In the genomic region with DNA sequence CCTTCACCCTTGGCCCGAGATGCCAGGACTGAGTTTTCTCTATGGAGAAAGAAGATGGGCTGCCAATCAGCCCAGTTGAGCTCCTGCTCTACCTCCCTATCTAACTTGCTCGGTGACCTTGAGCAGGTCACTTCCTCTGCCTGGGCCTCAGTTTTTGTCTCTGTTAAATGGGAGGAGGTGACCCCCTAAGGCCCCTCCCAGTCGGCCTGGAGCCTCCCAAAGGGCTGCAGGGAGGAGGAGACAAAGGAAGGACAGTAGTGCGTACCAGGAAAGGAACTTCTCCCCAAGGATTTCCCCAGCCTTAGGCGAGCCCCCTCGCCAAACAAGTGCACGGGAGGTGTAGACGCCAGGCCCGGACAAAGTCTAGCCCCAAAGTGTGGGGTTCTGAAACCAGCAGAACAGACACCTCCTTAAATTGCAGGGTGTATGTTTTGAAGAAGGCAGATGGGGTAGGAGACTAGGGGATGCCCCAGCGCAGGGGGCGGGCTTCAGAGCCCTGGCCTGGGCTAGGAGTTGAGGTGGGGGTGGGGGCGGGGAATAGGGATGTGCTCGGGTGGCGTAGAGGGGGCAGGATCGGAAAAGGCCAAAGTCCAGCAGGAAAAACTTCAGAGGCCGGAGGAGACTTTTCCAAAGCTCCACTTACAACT, we compare ENCODE assay signal across 8 cellular contexts. TPM values are rescaled to one million over a fixed set of nuclear protein-coding genes. Genes with fewer than 3 reads are reported as not detected.
A peak's percentile ranks its signal among the peaks of the same experiment; 100 is the strongest.
DNase-seq lines count a peak whose midpoint lies in the region; ATAC-seq and TF ChIP-seq lines count a peak whose summit lies in the region.

No MANE protein-coding gene starts in this region.

- ATAC-seq in HG02763 (IDR thresholded peaks at IDR 0.05; ENCODE audit: unreplicated experiment), result no peak

- TF ChIP-seq POLR2A in lower leg skin (IDR thresholded peaks at IDR 0.05) (no peak), testis (IDR thresholded peaks at IDR 0.05) (no peak)

- H3K27ac Mint-ChIP-seq in activated CD4-positive, alpha-beta T cell treated with anti-CD3 and anti-CD28 coated beads, Interleukin-2, amount 10 ng/mL, durations not matched to agents 7 days and 5 days, result peak overlapping the region; percentile 19

- H3K4me3 Mint-ChIP-seq in activated CD4-positive, alpha-beta T cell treated with anti-CD3 and anti-CD28 coated beads, Interleukin-2, amount 10 ng/mL, durations not matched to agents 7 days and 5 days, result peak overlapping the region; percentile 61

- H3K4me3 ChIP-seq in lower leg skin (ENCODE audit: low read depth, poor library complexity, severe bottlenecking), result peak overlapping the region; percentile 54
- peak overlapping the region; percentile 88 to 90 for H3K4me3 ChIP-seq in testis

- no peaks in the 10 kb centered on the region for H3K9me3 Mint-ChIP-seq in activated CD4-positive, alpha-beta T cell treated with anti-CD3 and anti-CD28 coated beads, Interleukin-2, amount 10 ng/mL, durations not matched to agents 7 days and 5 days

- H3K36me3 ChIP-seq in testis (ENCODE audit: low read depth, missing control alignments), result no peaks in the 10 kb centered on the region

- H3K27me3 Mint-ChIP-seq in activated CD4-positive, alpha-beta T cell treated with anti-CD3 and anti-CD28 coated beads, Interleukin-2, amount 10 ng/mL, durations not matched to agents 7 days and 5 days, result peaks cover 26% of the 10 kb centered on the region

- peak overlapping the region; percentile 96 for H3K27ac ChIP-seq in angular gyrus (ENCODE audit: low read depth, low read length)
- peak overlapping the region; percentile 97 to 98 for H3K27ac ChIP-seq in testis

- POLR2A ChIA-PET in activated CD4-positive, alpha-beta T cell treated with anti-CD3 and anti-CD28 coated beads, Interleukin-2, amount 10 ng/mL, durations not matched to agents 7 days and 5 days (lab: Charles Lee), result interaction anchor here (1.6 kb wide), 1 partner anchor 165 kb away, joined by 3 read pairs; no protein-coding TSS in a partner anchor

- no peak for TF ChIP-seq CTCF in lower leg skin (IDR thresholded peaks at IDR 0.05)
- no peak for TF ChIP-seq CTCF in testis (IDR thresholded peaks at IDR 0.05)

- H3K4me1 ChIP-seq in testis, result peaks cover 17% of the 10 kb centered on the region

- WGBS in lower leg skin, 2 donors, result 32 to 33% methylated on average over 15 to 16 of the region's 16 CpGs
- WGBS in testis, 2 donors, result 32 to 39% methylated on average over 15 of the region's 16 CpGs

- intact Hi-C loops in lower leg skin (cut with DNase I; ENCODE audit: low total_unique reads), result no loop called here
- intact Hi-C loops in testis (cut with DNase I; ENCODE audit: low total_unique reads), result no loop called here

- CTCF ChIA-PET in activated CD4-positive, alpha-beta T cell treated with anti-CD3 and anti-CD28 coated beads, Interleukin-2, amount 10 ng/mL, durations not matched to agents 7 days and 5 days (lab: Charles Lee), result interaction anchor here (0.6 to 1.3 kb wide), 3 partner anchors 8 to 280 kb away, joined by 3 to 4 read pairs (median 3); a partner anchor contains a TSS

- no peak for DNase-seq in activated CD4-positive, alpha-beta T cell treated with anti-CD3 and anti-CD28 coated beads, Interleukin-2, amount 10 ng/mL, durations not matched to agents 7 days and 5 days
- DNase-seq in activated CD4-positive, alpha-beta T cell treated with anti-CD3 and anti-CD28 coated beads for 4 hours, result no peak
- no peak for DNase-seq in lower leg skin (ENCODE audit: low spot score in 2 of 2)
- DNase-seq in testis, result no peak
- no peak for DNase-seq in SHP77 (lab: John Stamatoyannopoulos, UW)
- DNase-seq in cerebellar cortex (ENCODE audit: low spot score), result no peak

- no peaks in the 10 kb centered on the region for H3K27me3 ChIP-seq in testis

- no peaks in the 10 kb centered on the region for H3K9me3 ChIP-seq in testis

- H3K4me1 Mint-ChIP-seq in activated CD4-positive, alpha-beta T cell treated with anti-CD3 and anti-CD28 coated beads, Interleukin-2, amount 10 ng/mL, durations not matched to agents 7 days and 5 days, result peaks cover 34% of the 10 kb centered on the region

- H3K36me3 Mint-ChIP-seq in activated CD4-positive, alpha-beta T cell treated with anti-CD3 and anti-CD28 coated beads, Interleukin-2, amount 10 ng/mL, durations not matched to agents 7 days and 5 days (ENCODE audit: low read depth), result peaks cover 6% of the 10 kb centered on the region

RNA-seq across cellular contexts. Expression of a gene that starts 1.0 kb away (rescaled TPM):
- 10 to 100 TPM; 14.9 to 16.0 TPM for total RNA-seq in activated CD4-positive, alpha-beta T cell treated with anti-CD3 and anti-CD28 coated beads, Interleukin-2, amount 10 ng/mL, durations not matched to agents 7 days and 5 days
- total RNA-seq in lower leg skin, result 100 to 1,000 TPM in 1 of 4 donors, 10 to 100 TPM in 3; 47.6 to 108 (median 64.8) TPM
- total RNA-seq in testis, result 10 to 100 TPM; 51.3 to 62.8 TPM
- 25.7 TPM for polyA plus RNA-seq in testis (ENCODE audit: insufficient read depth, low read depth, low replicate concordance)

RNA-seq across cellular contexts. Expression of a gene that starts 54.4 kb away (rescaled TPM):
- total RNA-seq in activated CD4-positive, alpha-beta T cell treated with anti-CD3 and anti-CD28 coated beads, Interleukin-2, amount 10 ng/mL, durations not matched to agents 7 days and 5 days, result 10 to 100 TPM; 46.0 to 54.3 TPM
- not detected for total RNA-seq in lower leg skin
- 1 to 10 TPM; 3.5 to 5.2 TPM for total RNA-seq in testis
- 3.6 TPM for polyA plus RNA-seq in testis (ENCODE audit: insufficient read depth, low read depth, low replicate concordance)

Comparison
In these comparisons a context has a peak if more than half of its experiments do, and no peak if none do; other contexts are left out.
1. RNA of a gene that starts 54.4 kb away (total RNA-seq): 46.0 to 54.3 TPM in activated CD4-positive, alpha-beta T cell treated with anti-CD3 and anti-CD28 coated beads, Interleukin-2, amount 10 ng/mL, durations not matched to agents 7 days and 5 days; 3.5 to 5.2 TPM in testis and not detected in lower leg skin; every median in the first group is over 4 times any median in the second.